ENCODE assay signal across 19 cellular contexts in genomic region chrX:136733613-136734012, GRCh38. TPM values are rescaled to one million over a fixed set of nuclear protein-coding genes. Genes with fewer than 3 reads are reported as not detected.
DNase-seq lines count a peak whose midpoint lies in the region; ATAC-seq and TF ChIP-seq lines count a peak whose summit lies in the region.
"Had no signal": no experiment of that assay in that cellular context is flagged by ENCODE, and none has a peak within 500 bp of the region (broad histone marks: within the 10 kb centered on the region; RNA-seq: fewer than 3 reads in every experiment).

No MANE protein-coding gene starts in this region.

- POLR2A ChIA-PET in CD4-positive, alpha-beta T cell (lab: Charles Lee): no interaction called here
- POLR2A ChIA-PET in T-cell (lab: Charles Lee): no interaction called here
- POLR2A ChIA-PET in naive thymus-derived CD8-positive, alpha-beta T cell (lab: Charles Lee): no interaction called here

- no peaks in the 10 kb centered on the region for H3K9me3 ChIP-seq in CD4-positive, alpha-beta T cell (ENCODE audit: control insufficient read depth, low read length)
- H3K9me3 ChIP-seq in Karpas-422 (ENCODE audit: low read length): no peaks in the 10 kb centered on the region
- H3K9me3 ChIP-seq: Caco-2 had no signal

- no peak overlapping the region for H3K27ac ChIP-seq in CD4-positive, alpha-beta T cell (ENCODE audit: low read depth, low read length)
- no peak overlapping the region for H3K27ac ChIP-seq in Karpas-422 (ENCODE audit: low read length)

- DNase-seq in activated naive CD4-positive, alpha-beta T cell treated with anti-CD3 and anti-CD28 coated beads for 36 hours: no peak
- DNase-seq in activated naive CD4-positive, alpha-beta T cell (lab: John Stamatoyannopoulos, UW): no peak
- DNase-seq in CD4-positive, alpha-beta T cell: no peak
- DNase-seq in T-cell (no peak), Karpas-422 (no peak)
- no peak for DNase-seq in naive thymus-derived CD8-positive, alpha-beta T cell
- DNase-seq: C1 segment of cervical spinal cord, Caco-2, KG1, NCI-H1417, NCI-H187, NCI-H2107, NCI-H2227 treated with DMSO at 0.1 percent for 48 hours, NCI-H510A treated with DMSO at 0.1 percent for 48 hours, PC-3, RPMI8226, SIG-M5 had no signal

- H4K20me1 ChIP-seq in Karpas-422 (ENCODE audit: insufficient read depth, low read depth, low read length): no peaks in the 10 kb centered on the region

- peak overlapping the region; percentile 19 for H3K27ac Mint-ChIP-seq in activated naive CD4-positive, alpha-beta T cell treated with anti-CD3 and anti-CD28 coated beads for 36 hours
- H3K27ac Mint-ChIP-seq in CD4-positive, alpha-beta T cell: peak overlapping the region; percentile 54
- H3K27ac Mint-ChIP-seq in T-cell: peak overlapping the region; percentile 5 to 29
- H3K27ac Mint-ChIP-seq in naive thymus-derived CD8-positive, alpha-beta T cell: peak overlapping the region in 7 of 10 donors; percentile 3 to 83 (median 39)

- peaks cover 26% of the 10 kb centered on the region for H3K36me3 Mint-ChIP-seq in activated naive CD4-positive, alpha-beta T cell treated with anti-CD3 and anti-CD28 coated beads for 36 hours (ENCODE audit: low read depth)
- H3K36me3 Mint-ChIP-seq in CD4-positive, alpha-beta T cell (ENCODE audit: low read depth): peaks cover 62% of the 10 kb centered on the region
- H3K36me3 Mint-ChIP-seq in T-cell: peaks cover 24% of the 10 kb centered on the region
- H3K36me3 Mint-ChIP-seq in naive thymus-derived CD8-positive, alpha-beta T cell: peaks cover 0 to 58% (median 8%) of the 10 kb centered on the region in 3 donors

- H3K9me2 ChIP-seq in Karpas-422 (replicated peaks; ENCODE audit: insufficient read depth, low read length): no peaks in the 10 kb centered on the region

- H3K4me3 Mint-ChIP-seq in activated naive CD4-positive, alpha-beta T cell treated with anti-CD3 and anti-CD28 coated beads for 36 hours: no peak overlapping the region
- no peak overlapping the region for H3K4me3 Mint-ChIP-seq in CD4-positive, alpha-beta T cell
- H3K4me3 Mint-ChIP-seq in T-cell: no peak overlapping the region
- H3K4me3 Mint-ChIP-seq in naive thymus-derived CD8-positive, alpha-beta T cell: no peak overlapping the region

- CTCF ChIA-PET in activated naive CD4-positive, alpha-beta T cell treated with anti-CD3 and anti-CD28 coated beads for 36 hours (lab: Charles Lee): no interaction called here
- CTCF ChIA-PET in CD4-positive, alpha-beta T cell (lab: Charles Lee): interaction anchor here (0.6 kb wide), 1 partner anchor 66 kb away, joined by 4 read pairs; no protein-coding TSS in a partner anchor
- CTCF ChIA-PET in T-cell (lab: Charles Lee): no interaction called here

- intact Hi-C loops in activated naive CD4-positive, alpha-beta T cell treated with anti-CD3 and anti-CD28 coated beads for 36 hours (cut with micrococcal nuclease): no loop called here
- intact Hi-C loops in CD4-positive, alpha-beta T cell (cut with DNase I, micrococcal nuclease): no loop called here

- H3K79me2 ChIP-seq in Karpas-422 (ENCODE audit: low read length): no peaks in the 10 kb centered on the region

- H3K4me3 ChIP-seq in Karpas-422 (ENCODE audit: low read length): no peak overlapping the region

- H3K9ac ChIP-seq in Karpas-422 (ENCODE audit: low read length): no peak overlapping the region

- no peaks in the 10 kb centered on the region for H3K36me3 ChIP-seq in Karpas-422 (ENCODE audit: insufficient read depth, low read length)

- no peak overlapping the region for H3K4me2 ChIP-seq in Karpas-422 (ENCODE audit: low read depth, low read length, poor library complexity, severe bottlenecking)

- no peaks in the 10 kb centered on the region for H3K9me3 Mint-ChIP-seq in activated naive CD4-positive, alpha-beta T cell treated with anti-CD3 and anti-CD28 coated beads for 36 hours
- no peaks in the 10 kb centered on the region for H3K9me3 Mint-ChIP-seq in CD4-positive, alpha-beta T cell
- no peaks in the 10 kb centered on the region for H3K9me3 Mint-ChIP-seq in T-cell
- H3K9me3 Mint-ChIP-seq in naive thymus-derived CD8-positive, alpha-beta T cell: no peaks in the 10 kb centered on the region

- no peaks in the 10 kb centered on the region for H3K27me3 Mint-ChIP-seq in activated naive CD4-positive, alpha-beta T cell treated with anti-CD3 and anti-CD28 coated beads for 36 hours (ENCODE audit: low read depth)
- H3K27me3 Mint-ChIP-seq in CD4-positive, alpha-beta T cell: no peaks in the 10 kb centered on the region
- H3K27me3 Mint-ChIP-seq in T-cell: peaks cover 0 to 8% of the 10 kb centered on the region in 2 donors
- H3K27me3 Mint-ChIP-seq in naive thymus-derived CD8-positive, alpha-beta T cell: no peaks in the 10 kb centered on the region

- peaks cover 59% of the 10 kb centered on the region for H3K4me1 Mint-ChIP-seq in activated naive CD4-positive, alpha-beta T cell treated with anti-CD3 and anti-CD28 coated beads for 36 hours (ENCODE audit: low read depth)
- H3K4me1 Mint-ChIP-seq in CD4-positive, alpha-beta T cell (ENCODE audit: low read depth): peaks cover 50% of the 10 kb centered on the region
- H3K4me1 Mint-ChIP-seq in T-cell: peaks cover 24 to 50% (median 30%) of the 10 kb centered on the region in 3 donors
- peaks cover 9 to 35% (median 32%) of the 10 kb centered on the region in 4 donors for H3K4me1 Mint-ChIP-seq in naive thymus-derived CD8-positive, alpha-beta T cell

- H3K27me3 ChIP-seq in CD4-positive, alpha-beta T cell (ENCODE audit: control insufficient read depth, insufficient read depth, low read length): no peaks in the 10 kb centered on the region
- no peaks in the 10 kb centered on the region for H3K27me3 ChIP-seq in Karpas-422 (ENCODE audit: low read length)

- no peak for TF ChIP-seq CTCF in CD4-positive, alpha-beta T cell (IDR thresholded peaks at IDR 0.05)

- ATAC-seq in CD4-positive, alpha-beta T cell (ENCODE audit: poor library complexity): no peak
- ATAC-seq in T-cell (replicated peaks in 1 of 4): no peak
- ATAC-seq in naive thymus-derived CD8-positive, alpha-beta T cell: no peak
- ATAC-seq in GM21367 (IDR thresholded peaks at IDR 0.05; ENCODE audit: unreplicated experiment): no peak
- ATAC-seq: HepG2, PC-3 had no signal

- no peak overlapping the region for H2AFZ ChIP-seq in Karpas-422 (ENCODE audit: low read length)

- H3K4me1 ChIP-seq in Karpas-422 (ENCODE audit: low read length): peaks cover 8% of the 10 kb centered on the region
- H3K4me1 ChIP-seq: Caco-2 had no signal

RNA-seq across cellular contexts. Expression of gene ARHGEF6, which starts 47.1 kb away (rescaled TPM):
- 10 to 100 TPM; 56.1 to 58.5 TPM for total RNA-seq in activated naive CD4-positive, alpha-beta T cell treated with anti-CD3 and anti-CD28 coated beads for 36 hours
- 10 to 100 TPM; 43.3 to 45.3 TPM for total RNA-seq in CD4-positive, alpha-beta T cell
- total RNA-seq in T-cell: 10 to 100 TPM; 63.4 to 79.9 (median 72.9) TPM
- 10 to 100 TPM; 75.0 to 82.0 TPM for total RNA-seq in naive thymus-derived CD8-positive, alpha-beta T cell
- polyA plus RNA-seq in naive thymus-derived CD8-positive, alpha-beta T cell: 10 to 100 TPM; 69.8 to 76.4 (median 75.4) TPM
- total RNA-seq in Karpas-422 (2014; rRNA removed; shearing (Covaris generic); ENCODE audit: low replicate concordance): 0.61 and 2.6 TPM in 2 replicates
- total RNA-seq: Caco-2, HepG2 had no signal

Comparison
In these comparisons a context has a peak if more than half of its experiments do, and no peak if none do; other contexts are left out.
1. RNA of gene ARHGEF6, which starts 47.1 kb away (total RNA-seq): 75.0 to 82.0 TPM in naive thymus-derived CD8-positive, alpha-beta T cell, 63.4 to 79.9 TPM in T-cell, 56.1 to 58.5 TPM in activated naive CD4-positive, alpha-beta T cell treated with anti-CD3 and anti-CD28 coated beads for 36 hours and 43.3 to 45.3 TPM in CD4-positive, alpha-beta T cell; 0.61 to 2.6 TPM in Karpas-422; every median in the first group is over 10 times any median in the second.
2. Peak in every context shown above with its lines, with median percentiles within 50 percentile points of each other: H3K27ac Mint-ChIP-seq.